Comparison of ENCODE assay signal across 1 cellular context in genomic region chrX:31604629-31605221, GRCh38.
A peak's percentile ranks its signal among the peaks of the same experiment; 100 is the strongest.
TF ChIP-seq lines count a peak whose summit lies in the region.

No MANE protein-coding gene starts in this region.

TF ChIP-seq in GM12878, 131 proteins besides CTCF, POLR2A, EP300 and RAD21 (continued from another document and continues in another):
- TF ChIP-seq USF1 (IDR thresholded peaks at IDR 0.05; ENCODE audit: borderline replicate concordance, extremely low read length, insufficient read depth, low read depth, low read length), result no peak
- TF ChIP-seq GATAD2B (conservative IDR thresholded peaks at IDR 0.05; ENCODE audit: low read depth), result no peak
- TF ChIP-seq E2F4 (IDR thresholded peaks at IDR 0.05; ENCODE audit: low read depth, low read length), result no peak
- no peak for TF ChIP-seq NFXL1 (IDR thresholded peaks at IDR 0.05; ENCODE audit: borderline replicate concordance)
- peak; percentile 51; the same call in 1 of the 2 replicates for TF ChIP-seq CREM (IDR thresholded peaks at IDR 0.05; ENCODE audit: low read depth)
- no peak for TF ChIP-seq CREB1 (IDR thresholded peaks at IDR 0.05; ENCODE audit: low read depth)
- TF ChIP-seq BACH1 (IDR thresholded peaks at IDR 0.05; ENCODE audit: borderline replicate concordance), result peak; percentile 83
- no peak for TF ChIP-seq SUZ12 (IDR thresholded peaks at IDR 0.05; ENCODE audit: unreplicated experiment)
- peak; percentile 60 for TF ChIP-seq ATF2 (IDR thresholded peaks at IDR 0.05; ENCODE audit: low read length)
- TF ChIP-seq GABPA (IDR thresholded peaks at IDR 0.05; ENCODE audit: low read depth), result no peak
- TF ChIP-seq BCL3 (IDR thresholded peaks at IDR 0.05; ENCODE audit: borderline replicate concordance, insufficient read depth, low read depth, low read length, poor library complexity, severe bottlenecking), result no peak
- TF ChIP-seq NRF1 (conservative IDR thresholded peaks at IDR 0.05; ENCODE audit: low read depth, low read length), result no peak
- TF ChIP-seq EZH2 (IDR thresholded peaks at IDR 0.05; ENCODE audit: borderline replicate concordance, control insufficient read depth, low read depth, low read length), result no peak
- TF ChIP-seq USF2 (IDR thresholded peaks at IDR 0.05; ENCODE audit: borderline replicate concordance, low read depth, low read length), result no peak
- no peak for TF ChIP-seq EED (IDR thresholded peaks at IDR 0.05; ENCODE audit: low read depth)
- no peak for TF ChIP-seq HDGF (IDR thresholded peaks at IDR 0.05)
- TF ChIP-seq PAX5 (IDR thresholded peaks at IDR 0.05; ENCODE audit: borderline replicate concordance, low read depth, low read length), result peak; percentile 64; the same call in 1 of the 2 replicates
- TF ChIP-seq SUPT20H (IDR thresholded peaks at IDR 0.05; ENCODE audit: borderline replicate concordance, control insufficient read depth, low read depth, low read length), result no peak
- peak; percentile 60; the same call in 1 of the 2 replicates for TF ChIP-seq IRF4 (IDR thresholded peaks at IDR 0.05; ENCODE audit: low read depth, low read length)
- peak; percentile 73; the same call in 1 of the 2 replicates for TF ChIP-seq ATF7 (IDR thresholded peaks at IDR 0.05; ENCODE audit: low read depth)
- peak; percentile 87 for TF ChIP-seq MEF2B (IDR thresholded peaks at IDR 0.05; ENCODE audit: partially characterized antibody, poor library complexity, severe bottlenecking)
- no peak for TF ChIP-seq NFYA (IDR thresholded peaks at IDR 0.05; ENCODE audit: borderline replicate concordance, low read depth, low read length)
- TF ChIP-seq ZBTB40 (IDR thresholded peaks at IDR 0.05; ENCODE audit: borderline replicate concordance), result no peak
- peak; percentile 95 for TF ChIP-seq SKIL (IDR thresholded peaks at IDR 0.05; ENCODE audit: low read depth, poor library complexity, severe bottlenecking)
- TF ChIP-seq PML (IDR thresholded peaks at IDR 0.05; ENCODE audit: low read length), result no peak
- TF ChIP-seq MXI1 (IDR thresholded peaks at IDR 0.05; ENCODE audit: low read depth, low read length), result no peak
- peak; percentile 24; the same call in 1 of the 2 replicates for TF ChIP-seq PKNOX1 (IDR thresholded peaks at IDR 0.05)
- TF ChIP-seq SPI1 (IDR thresholded peaks at IDR 0.05; ENCODE audit: borderline replicate concordance, insufficient read depth, low read depth, low read length), result peak; percentile 90
- TF ChIP-seq MLLT1 (IDR thresholded peaks at IDR 0.05), result peak; percentile 80
- peak; percentile 71; the same call in 1 of the 2 replicates for TF ChIP-seq NR2F1 (conservative IDR thresholded peaks at IDR 0.05)
- TF ChIP-seq IRF5 (IDR thresholded peaks at IDR 0.05; ENCODE audit: borderline replicate concordance), result no peak
- TF ChIP-seq NBN (IDR thresholded peaks at IDR 0.05), result peak; percentile 69; the same call in 1 of the 2 replicates
- peak; percentile 78 for TF ChIP-seq ZNF24 (IDR thresholded peaks at IDR 0.05)
- no peak for TF ChIP-seq TARDBP (IDR thresholded peaks at IDR 0.05; ENCODE audit: borderline replicate concordance)
- TF ChIP-seq REST (IDR thresholded peaks at IDR 0.05; ENCODE audit: low read depth, low read length), result no peak
- no peak for TF ChIP-seq ZZZ3 (IDR thresholded peaks at IDR 0.05; ENCODE audit: control insufficient read depth, insufficient read length, low read depth)
- TF ChIP-seq STAT3 (IDR thresholded peaks at IDR 0.05; ENCODE audit: low read depth, low read length), result no peak
